8 cellular contexts compared by ENCODE assay signal in genomic region chr5:7850533-7851239, GRCh38. TPM values are rescaled to one million over a fixed set of nuclear protein-coding genes. Genes with fewer than 3 reads are reported as not detected.
A peak's percentile ranks its signal among the peaks of the same experiment; 100 is the strongest.
DNase-seq lines count a peak whose midpoint lies in the region; ATAC-seq, FAIRE-seq and TF ChIP-seq lines count a peak whose summit lies in the region.

Gene CFAP90, minus strand, starts transcription at chr5:7851133. Its CDS starts 112 bp downstream, at chr5:7851021.

- peaks cover 2% of the 10 kb centered on the region for H3K9me3 Mint-ChIP-seq in astrocyte (ENCODE audit: unreplicated experiment)

- H3K4me3 ChIP-seq in astrocyte (ENCODE audit: insufficient read depth, low read depth, low read length) (peak within 1 kb of the TSS; percentile 55), iPS-11a (ENCODE audit: low read depth, low read length) (peak within 1 kb of the TSS; percentile 56), skeletal muscle cell (ENCODE audit: low read depth, low read length) (peak within 1 kb of the TSS; percentile 57)

- no peaks in the 10 kb centered on the region for H4K20me1 ChIP-seq in astrocyte (ENCODE audit: insufficient read depth, low read length)

- H3K9me3 ChIP-seq in astrocyte (ENCODE audit: insufficient read depth, low read depth, low read length), result no peaks in the 10 kb centered on the region

- no peaks in the 10 kb centered on the region for H3K36me3 Mint-ChIP-seq in astrocyte (ENCODE audit: low read depth, unreplicated experiment)

- no peaks in the 10 kb centered on the region for H3K79me2 ChIP-seq in astrocyte (ENCODE audit: insufficient read depth, low read length)

- no peaks in the 10 kb centered on the region for H3K4me1 ChIP-seq in astrocyte (ENCODE audit: insufficient read depth, low read length)

- H3K27ac ChIP-seq in astrocyte (ENCODE audit: low read depth, low read length), result no peak within 1 kb of the TSS

- H3K4me3 Mint-ChIP-seq in astrocyte (ENCODE audit: unreplicated experiment), result peak within 1 kb of the TSS; percentile 84

- no peaks in the 10 kb centered on the region for H3K36me3 ChIP-seq in astrocyte (ENCODE audit: insufficient read depth, low read length)

- H3K4me1 Mint-ChIP-seq in astrocyte (ENCODE audit: low read depth, unreplicated experiment), result peaks cover 3% of the 10 kb centered on the region

- peak within 1 kb of the TSS; percentile 60 for H3K9ac ChIP-seq in astrocyte (ENCODE audit: low read length)

- peak; percentile 12 for TF ChIP-seq CTCF in astrocyte (IDR thresholded peaks at IDR 0.05; ENCODE audit: insufficient read depth, low read depth, low read length)

- peak within 1 kb of the TSS; percentile 23 for H3K27ac Mint-ChIP-seq in astrocyte (ENCODE audit: unreplicated experiment)

- H3K27me3 Mint-ChIP-seq in astrocyte (ENCODE audit: low read depth, unreplicated experiment), result peaks cover 18% of the 10 kb centered on the region

- DNase-seq in DMS79 (lab: John Stamatoyannopoulos, UW) (peak; percentile 38), NCI-H2171 (lab: John Stamatoyannopoulos, UW) (peak; percentile 81), astrocyte (ENCODE audit: low read depth) (peak; percentile 42), skeletal muscle cell (ENCODE audit: low read depth) (no peak), KG1 (lab: John Stamatoyannopoulos, UW) (no peak), superior temporal gyrus (ENCODE audit: extremely low spot score) (no peak)

- H2AFZ ChIP-seq in astrocyte (ENCODE audit: low read depth, low read length), result peak within 1 kb of the TSS; percentile 94

- FAIRE-seq in astrocyte (lab: Jason Lieb, UNC), result no peak

- H3K27me3 ChIP-seq in astrocyte (ENCODE audit: insufficient read depth, low read length), result peaks cover 3% of the 10 kb centered on the region

- peak within 1 kb of the TSS; percentile 89 for H3K4me2 ChIP-seq in astrocyte (ENCODE audit: low read length)

- no peak for ATAC-seq in GM19395 (IDR thresholded peaks at IDR 0.05; ENCODE audit: unreplicated experiment)

RNA-seq across cellular contexts. Expression of gene CFAP90, which starts in this region (rescaled TPM):
- total RNA-seq in astrocyte, result 0.64 and 0.84 TPM in 2 replicates

Comparison
In these comparisons a context has a peak if more than half of its experiments do, and no peak if none do; other contexts are left out.
1. Peak in DNase-seq, H3K4me3 ChIP-seq, H3K9ac ChIP-seq and H3K4me2 ChIP-seq in astrocyte; RNA of the gene not detected or under 1 TPM.
2. DNase-seq: peak in DMS79 (single experiment) and NCI-H2171 (single experiment); none in skeletal muscle cell (single experiment), KG1 (single experiment) and superior temporal gyrus (single experiment).
3. Peak in every context shown above with its lines, with median percentiles within 50 percentile points of each other: H3K4me3 ChIP-seq.